In genomic region chr14:93106541-93107156, GRCh38 we compare ENCODE assay signal across 1 cellular context.
TF ChIP-seq lines count a peak whose summit lies in the region.

No MANE protein-coding gene starts in this region.

TF ChIP-seq in HepG2, 621 proteins besides CTCF, POLR2A, EP300 and RAD21 (continued from another document and continues in another):
- TF ChIP-seq, protein P1, sequence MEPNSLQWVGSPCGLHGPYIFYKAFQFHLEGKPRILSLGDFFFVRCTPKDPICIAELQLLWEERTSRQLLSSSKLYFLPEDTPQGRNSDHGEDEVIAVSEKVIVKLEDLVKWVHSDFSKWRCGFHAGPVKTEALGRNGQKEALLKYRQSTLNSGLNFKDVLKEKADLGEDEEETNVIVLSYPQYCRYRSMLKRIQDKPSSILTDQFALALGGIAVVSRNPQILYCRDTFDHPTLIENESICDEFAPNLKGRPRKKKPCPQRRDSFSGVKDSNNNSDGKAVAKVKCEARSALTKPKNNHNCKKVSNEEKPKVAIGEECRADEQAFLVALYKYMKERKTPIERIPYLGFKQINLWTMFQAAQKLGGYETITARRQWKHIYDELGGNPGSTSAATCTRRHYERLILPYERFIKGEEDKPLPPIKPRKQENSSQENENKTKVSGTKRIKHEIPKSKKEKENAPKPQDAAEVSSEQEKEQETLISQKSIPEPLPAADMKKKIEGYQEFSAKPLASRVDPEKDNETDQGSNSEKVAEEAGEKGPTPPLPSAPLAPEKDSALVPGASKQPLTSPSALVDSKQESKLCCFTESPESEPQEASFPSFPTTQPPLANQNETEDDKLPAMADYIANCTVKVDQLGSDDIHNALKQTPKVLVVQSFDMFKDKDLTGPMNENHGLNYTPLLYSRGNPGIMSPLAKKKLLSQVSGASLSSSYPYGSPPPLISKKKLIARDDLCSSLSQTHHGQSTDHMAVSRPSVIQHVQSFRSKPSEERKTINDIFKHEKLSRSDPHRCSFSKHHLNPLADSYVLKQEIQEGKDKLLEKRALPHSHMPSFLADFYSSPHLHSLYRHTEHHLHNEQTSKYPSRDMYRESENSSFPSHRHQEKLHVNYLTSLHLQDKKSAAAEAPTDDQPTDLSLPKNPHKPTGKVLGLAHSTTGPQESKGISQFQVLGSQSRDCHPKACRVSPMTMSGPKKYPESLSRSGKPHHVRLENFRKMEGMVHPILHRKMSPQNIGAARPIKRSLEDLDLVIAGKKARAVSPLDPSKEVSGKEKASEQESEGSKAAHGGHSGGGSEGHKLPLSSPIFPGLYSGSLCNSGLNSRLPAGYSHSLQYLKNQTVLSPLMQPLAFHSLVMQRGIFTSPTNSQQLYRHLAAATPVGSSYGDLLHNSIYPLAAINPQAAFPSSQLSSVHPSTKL (CRISPR knock-in tag; IDR thresholded peaks at IDR 0.05), result no peak
- TF ChIP-seq, protein P2, sequence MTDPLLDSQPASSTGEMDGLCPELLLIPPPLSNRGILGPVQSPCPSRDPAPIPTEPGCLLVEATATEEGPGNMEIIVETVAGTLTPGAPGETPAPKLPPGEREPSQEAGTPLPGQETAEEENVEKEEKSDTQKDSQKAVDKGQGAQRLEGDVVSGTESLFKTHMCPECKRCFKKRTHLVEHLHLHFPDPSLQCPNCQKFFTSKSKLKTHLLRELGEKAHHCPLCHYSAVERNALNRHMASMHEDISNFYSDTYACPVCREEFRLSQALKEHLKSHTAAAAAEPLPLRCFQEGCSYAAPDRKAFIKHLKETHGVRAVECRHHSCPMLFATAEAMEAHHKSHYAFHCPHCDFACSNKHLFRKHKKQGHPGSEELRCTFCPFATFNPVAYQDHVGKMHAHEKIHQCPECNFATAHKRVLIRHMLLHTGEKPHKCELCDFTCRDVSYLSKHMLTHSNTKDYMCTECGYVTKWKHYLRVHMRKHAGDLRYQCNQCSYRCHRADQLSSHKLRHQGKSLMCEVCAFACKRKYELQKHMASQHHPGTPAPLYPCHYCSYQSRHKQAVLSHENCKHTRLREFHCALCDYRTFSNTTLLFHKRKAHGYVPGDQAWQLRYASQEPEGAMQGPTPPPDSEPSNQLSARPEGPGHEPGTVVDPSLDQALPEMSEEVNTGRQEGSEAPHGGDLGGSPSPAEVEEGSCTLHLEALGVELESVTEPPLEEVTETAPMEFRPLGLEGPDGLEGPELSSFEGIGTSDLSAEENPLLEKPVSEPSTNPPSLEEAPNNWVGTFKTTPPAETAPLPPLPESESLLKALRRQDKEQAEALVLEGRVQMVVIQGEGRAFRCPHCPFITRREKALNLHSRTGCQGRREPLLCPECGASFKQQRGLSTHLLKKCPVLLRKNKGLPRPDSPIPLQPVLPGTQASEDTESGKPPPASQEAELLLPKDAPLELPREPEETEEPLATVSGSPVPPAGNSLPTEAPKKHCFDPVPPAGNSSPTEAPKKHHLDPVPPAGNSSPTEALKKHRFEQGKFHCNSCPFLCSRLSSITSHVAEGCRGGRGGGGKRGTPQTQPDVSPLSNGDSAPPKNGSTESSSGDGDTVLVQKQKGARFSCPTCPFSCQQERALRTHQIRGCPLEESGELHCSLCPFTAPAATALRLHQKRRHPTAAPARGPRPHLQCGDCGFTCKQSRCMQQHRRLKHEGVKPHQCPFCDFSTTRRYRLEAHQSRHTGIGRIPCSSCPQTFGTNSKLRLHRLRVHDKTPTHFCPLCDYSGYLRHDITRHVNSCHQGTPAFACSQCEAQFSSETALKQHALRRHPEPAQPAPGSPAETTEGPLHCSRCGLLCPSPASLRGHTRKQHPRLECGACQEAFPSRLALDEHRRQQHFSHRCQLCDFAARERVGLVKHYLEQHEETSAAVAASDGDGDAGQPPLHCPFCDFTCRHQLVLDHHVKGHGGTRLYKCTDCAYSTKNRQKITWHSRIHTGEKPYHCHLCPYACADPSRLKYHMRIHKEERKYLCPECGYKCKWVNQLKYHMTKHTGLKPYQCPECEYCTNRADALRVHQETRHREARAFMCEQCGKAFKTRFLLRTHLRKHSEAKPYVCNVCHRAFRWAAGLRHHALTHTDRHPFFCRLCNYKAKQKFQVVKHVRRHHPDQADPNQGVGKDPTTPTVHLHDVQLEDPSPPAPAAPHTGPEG (CRISPR knock-in tag; IDR thresholded peaks at IDR 0.05), result no peak
- TF ChIP-seq ZNF577 (CRISPR knock-in tag; IDR thresholded peaks at IDR 0.05; ENCODE audit: borderline replicate concordance, low read depth) (no peak), ZNF567 (CRISPR knock-in tag; IDR thresholded peaks at IDR 0.05; ENCODE audit: borderline replicate concordance) (no peak), CENPX (CRISPR knock-in tag; IDR thresholded peaks at IDR 0.05) (no peak), TAF15 (IDR thresholded peaks at IDR 0.05; ENCODE audit: low read depth, low read length, poor library complexity, severe bottlenecking) (no peak), ZNF362 (CRISPR knock-in tag; IDR thresholded peaks at IDR 0.05; ENCODE audit: borderline replicate concordance) (peak; percentile 92), ZNF431 (CRISPR knock-in tag; IDR thresholded peaks at IDR 0.05; ENCODE audit: borderline replicate concordance, low read depth) (no peak), REPIN1 (CRISPR knock-in tag; IDR thresholded peaks at IDR 0.05; ENCODE audit: borderline replicate concordance, low read depth) (no peak), ZNF513 (CRISPR knock-in tag; conservative IDR thresholded peaks at IDR 0.05) (no peak), LCORL (IDR thresholded peaks at IDR 0.05) (no peak), LCORL (CRISPR knock-in tag; IDR thresholded peaks at IDR 0.05) (peak; percentile 31; the same call in 1 of the 2 replicates), MBD4 (IDR thresholded peaks at IDR 0.05; ENCODE audit: borderline replicate concordance, low read length) (no peak), DMAP1 (CRISPR knock-in tag; IDR thresholded peaks at IDR 0.05) (no peak), POLR2AphosphoS2 (IDR thresholded peaks at IDR 0.05; ENCODE audit: low read depth, low read length) (no peak), MTA1 (CRISPR knock-in tag; IDR thresholded peaks at IDR 0.05; ENCODE audit: borderline replicate concordance) (no peak), BRD4 (CRISPR knock-in tag; IDR thresholded peaks at IDR 0.05) (no peak), ELF1 (CRISPR knock-in tag; IDR thresholded peaks at IDR 0.05) (no peak), BCL6 (CRISPR knock-in tag; IDR thresholded peaks at IDR 0.05) (no peak), KLF13 (CRISPR knock-in tag; IDR thresholded peaks at IDR 0.05) (no peak), AFF4 (CRISPR knock-in tag; IDR thresholded peaks at IDR 0.05) (no peak), ZNF549 (CRISPR knock-in tag; IDR thresholded peaks at IDR 0.05) (no peak), ZNF263 (CRISPR knock-in tag; IDR thresholded peaks at IDR 0.05) (no peak), ZNF235 (CRISPR knock-in tag; IDR thresholded peaks at IDR 0.05; ENCODE audit: borderline replicate concordance) (no peak)
- TF ChIP-seq, protein P3, sequence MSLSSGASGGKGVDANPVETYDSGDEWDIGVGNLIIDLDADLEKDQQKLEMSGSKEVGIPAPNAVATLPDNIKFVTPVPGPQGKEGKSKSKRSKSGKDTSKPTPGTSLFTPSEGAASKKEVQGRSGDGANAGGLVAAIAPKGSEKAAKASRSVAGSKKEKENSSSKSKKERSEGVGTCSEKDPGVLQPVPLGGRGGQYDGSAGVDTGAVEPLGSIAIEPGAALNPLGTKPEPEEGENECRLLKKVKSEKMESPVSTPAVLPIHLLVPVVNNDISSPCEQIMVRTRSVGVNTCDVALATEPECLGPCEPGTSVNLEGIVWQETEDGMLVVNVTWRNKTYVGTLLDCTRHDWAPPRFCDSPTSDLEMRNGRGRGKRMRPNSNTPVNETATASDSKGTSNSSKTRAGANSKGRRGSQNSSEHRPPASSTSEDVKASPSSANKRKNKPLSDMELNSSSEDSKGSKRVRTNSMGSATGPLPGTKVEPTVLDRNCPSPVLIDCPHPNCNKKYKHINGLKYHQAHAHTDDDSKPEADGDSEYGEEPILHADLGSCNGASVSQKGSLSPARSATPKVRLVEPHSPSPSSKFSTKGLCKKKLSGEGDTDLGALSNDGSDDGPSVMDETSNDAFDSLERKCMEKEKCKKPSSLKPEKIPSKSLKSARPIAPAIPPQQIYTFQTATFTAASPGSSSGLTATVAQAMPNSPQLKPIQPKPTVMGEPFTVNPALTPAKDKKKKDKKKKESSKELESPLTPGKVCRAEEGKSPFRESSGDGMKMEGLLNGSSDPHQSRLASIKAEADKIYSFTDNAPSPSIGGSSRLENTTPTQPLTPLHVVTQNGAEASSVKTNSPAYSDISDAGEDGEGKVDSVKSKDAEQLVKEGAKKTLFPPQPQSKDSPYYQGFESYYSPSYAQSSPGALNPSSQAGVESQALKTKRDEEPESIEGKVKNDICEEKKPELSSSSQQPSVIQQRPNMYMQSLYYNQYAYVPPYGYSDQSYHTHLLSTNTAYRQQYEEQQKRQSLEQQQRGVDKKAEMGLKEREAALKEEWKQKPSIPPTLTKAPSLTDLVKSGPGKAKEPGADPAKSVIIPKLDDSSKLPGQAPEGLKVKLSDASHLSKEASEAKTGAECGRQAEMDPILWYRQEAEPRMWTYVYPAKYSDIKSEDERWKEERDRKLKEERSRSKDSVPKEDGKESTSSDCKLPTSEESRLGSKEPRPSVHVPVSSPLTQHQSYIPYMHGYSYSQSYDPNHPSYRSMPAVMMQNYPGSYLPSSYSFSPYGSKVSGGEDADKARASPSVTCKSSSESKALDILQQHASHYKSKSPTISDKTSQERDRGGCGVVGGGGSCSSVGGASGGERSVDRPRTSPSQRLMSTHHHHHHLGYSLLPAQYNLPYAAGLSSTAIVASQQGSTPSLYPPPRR (CRISPR knock-in tag; IDR thresholded peaks at IDR 0.05; ENCODE audit: borderline replicate concordance), result no peak
- TF ChIP-seq, protein P4, sequence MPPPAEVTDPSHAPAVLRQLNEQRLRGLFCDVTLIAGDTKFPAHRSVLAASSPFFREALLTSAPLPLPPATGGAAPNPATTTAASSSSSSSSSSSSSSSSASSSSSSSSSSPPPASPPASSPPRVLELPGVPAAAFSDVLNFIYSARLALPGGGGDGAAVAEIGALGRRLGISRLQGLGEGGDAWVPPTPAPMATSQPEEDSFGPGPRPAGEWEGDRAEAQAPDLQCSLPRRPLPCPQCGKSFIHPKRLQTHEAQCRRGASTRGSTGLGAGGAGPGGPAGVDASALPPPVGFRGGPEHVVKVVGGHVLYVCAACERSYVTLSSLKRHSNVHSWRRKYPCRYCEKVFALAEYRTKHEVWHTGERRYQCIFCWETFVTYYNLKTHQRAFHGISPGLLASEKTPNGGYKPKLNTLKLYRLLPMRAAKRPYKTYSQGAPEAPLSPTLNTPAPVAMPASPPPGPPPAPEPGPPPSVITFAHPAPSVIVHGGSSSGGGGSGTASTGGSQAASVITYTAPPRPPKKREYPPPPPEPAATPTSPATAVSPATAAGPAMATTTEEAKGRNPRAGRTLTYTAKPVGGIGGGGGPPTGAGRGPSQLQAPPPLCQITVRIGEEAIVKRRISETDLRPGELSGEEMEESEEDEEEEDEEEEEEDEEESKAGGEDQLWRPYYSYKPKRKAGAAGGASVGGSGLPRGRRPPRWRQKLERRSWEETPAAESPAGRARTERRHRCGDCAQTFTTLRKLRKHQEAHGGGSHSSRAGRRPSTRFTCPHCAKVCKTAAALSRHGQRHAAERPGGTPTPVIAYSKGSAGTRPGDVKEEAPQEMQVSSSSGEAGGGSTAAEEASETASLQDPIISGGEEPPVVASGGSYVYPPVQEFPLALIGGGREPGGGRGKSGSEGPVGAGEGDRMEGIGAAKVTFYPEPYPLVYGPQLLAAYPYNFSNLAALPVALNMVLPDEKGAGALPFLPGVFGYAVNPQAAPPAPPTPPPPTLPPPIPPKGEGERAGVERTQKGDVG (CRISPR knock-in tag; IDR thresholded peaks at IDR 0.05; ENCODE audit: borderline replicate concordance), result no peak
- TF ChIP-seq, protein P5, sequence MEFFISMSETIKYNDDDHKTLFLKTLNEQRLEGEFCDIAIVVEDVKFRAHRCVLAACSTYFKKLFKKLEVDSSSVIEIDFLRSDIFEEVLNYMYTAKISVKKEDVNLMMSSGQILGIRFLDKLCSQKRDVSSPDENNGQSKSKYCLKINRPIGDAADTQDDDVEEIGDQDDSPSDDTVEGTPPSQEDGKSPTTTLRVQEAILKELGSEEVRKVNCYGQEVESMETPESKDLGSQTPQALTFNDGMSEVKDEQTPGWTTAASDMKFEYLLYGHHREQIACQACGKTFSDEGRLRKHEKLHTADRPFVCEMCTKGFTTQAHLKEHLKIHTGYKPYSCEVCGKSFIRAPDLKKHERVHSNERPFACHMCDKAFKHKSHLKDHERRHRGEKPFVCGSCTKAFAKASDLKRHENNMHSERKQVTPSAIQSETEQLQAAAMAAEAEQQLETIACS (CRISPR knock-in tag; IDR thresholded peaks at IDR 0.05), result no peak
